Comparison of ENCODE assay signal across 9 cellular contexts in genomic region chrX:28586891-28587635, GRCh38. TPM values are rescaled to one million over a fixed set of nuclear protein-coding genes. Genes with fewer than 3 reads are reported as not detected.
A peak's percentile ranks its signal among the peaks of the same experiment; 100 is the strongest.
DNase-seq lines count a peak whose midpoint lies in the region; ATAC-seq and TF ChIP-seq lines count a peak whose summit lies in the region.
"Had no signal": no experiment of that assay in that cellular context is flagged by ENCODE, and none has a peak within 500 bp of the region (broad histone marks: within the 10 kb centered on the region; RNA-seq: fewer than 3 reads in every experiment).

Gene IL1RAPL1 (plus strand): TSS chrX:28587446.

- ATAC-seq in left lobe of liver: peak; percentile 96
- ATAC-seq in upper lobe of left lung (ENCODE audit: low FRiP score in 2 of 2): peak in 1 of 2 donors; percentile 53

- WGBS in upper lobe of left lung, 2 donors: 2 to 30% methylated on average over 11 to 17 of the region's 17 CpGs

- no peak within 1 kb of the TSS for H3K27ac ChIP-seq in upper lobe of left lung

- H3K4me1 Mint-ChIP-seq in activated T-cell treated with anti-CD3 and anti-CD28 coated beads, Interleukin-2, amount 50 U/mL, for 24 hours (ENCODE audit: low read depth): no peaks in the 10 kb centered on the region

- H3K27ac Mint-ChIP-seq in activated T-cell treated with anti-CD3 and anti-CD28 coated beads, Interleukin-2, amount 50 U/mL, for 24 hours: no peak within 1 kb of the TSS

- H3K27me3 ChIP-seq in upper lobe of left lung: peaks cover 0 to 4% (median 0%) of the 10 kb centered on the region in 4 donors

- no peaks in the 10 kb centered on the region for H3K9me3 Mint-ChIP-seq in activated T-cell treated with anti-CD3 and anti-CD28 coated beads, Interleukin-2, amount 50 U/mL, for 24 hours

- H3K36me3 Mint-ChIP-seq in activated T-cell treated with anti-CD3 and anti-CD28 coated beads, Interleukin-2, amount 50 U/mL, for 24 hours (ENCODE audit: low read depth): no peaks in the 10 kb centered on the region

- no peaks in the 10 kb centered on the region for H3K9me3 ChIP-seq in upper lobe of left lung

- peak within 1 kb of the TSS in 3 of 4 donors; percentile 4 to 29 (median 23) for H3K4me3 ChIP-seq in upper lobe of left lung

- H3K36me3 ChIP-seq in upper lobe of left lung: no peaks in the 10 kb centered on the region

- H3K27me3 Mint-ChIP-seq in activated T-cell treated with anti-CD3 and anti-CD28 coated beads, Interleukin-2, amount 50 U/mL, for 24 hours: peaks cover 13% of the 10 kb centered on the region

- no peak for TF ChIP-seq POLR2A in upper lobe of left lung (IDR thresholded peaks at IDR 0.05)

- no peak within 1 kb of the TSS for H3K4me3 Mint-ChIP-seq in activated T-cell treated with anti-CD3 and anti-CD28 coated beads, Interleukin-2, amount 50 U/mL, for 24 hours

- no peak for TF ChIP-seq CTCF in upper lobe of left lung (IDR thresholded peaks at IDR 0.05)

- DNase-seq in LHCN-M2 (ENCODE audit: low read depth) (peak; percentile 15), cerebellar cortex (ENCODE audit: low spot score) (peak; percentile 82), left lobe of liver (ENCODE audit: low spot score) (no peak), upper lobe of left lung (no peak), activated gamma-delta T cell treated with Interleukin-2 at 50 U/mL for 16 hours (no peak), COLO668 (lab: John Stamatoyannopoulos, UW; ENCODE audit: unreplicated experiment) (no peak)
- no peak for DNase-seq in activated T-cell treated with anti-CD3 and anti-CD28 coated beads, Interleukin-2, amount 50 U/mL, for 24 hours
- no peak for DNase-seq in stimulated activated CD4-positive, alpha-beta T cell treated with anti-CD3 and anti-CD28 coated beads, Interleukin-4, amount 100 ng/mL, for 1 hour

- H3K4me1 ChIP-seq in upper lobe of left lung: no peaks in the 10 kb centered on the region

- no peak for TF ChIP-seq EP300 in upper lobe of left lung (IDR thresholded peaks at IDR 0.05)

RNA-seq across cellular contexts. Expression of gene IL1RAPL1, which starts in this region (rescaled TPM):
- 0.51 and 1.1 TPM in 2 replicates for total RNA-seq in LHCN-M2 (2014; rRNA removed)
- 0.07 TPM for polyA plus RNA-seq in LHCN-M2 (2012)
- total RNA-seq in left lobe of liver: not detected
- total RNA-seq in upper lobe of left lung: under 1 TPM in 3 of 6 donors, not detected in 3; 0.09 to 0.46 (median 0.33) TPM
- total RNA-seq: NCI-H460 had no signal

Comparison
In these comparisons a context has a peak if more than half of its experiments do, and no peak if none do; other contexts are left out.
1. Peak in ATAC-seq in left lobe of liver; RNA of the gene not detected or under 1 TPM.
2. DNase-seq: peak in LHCN-M2 (single experiment) and cerebellar cortex (single experiment); none in left lobe of liver (single experiment), upper lobe of left lung (0 of 2), activated gamma-delta T cell treated with Interleukin-2 at 50 U/mL for 16 hours (single experiment), activated T-cell treated with anti-CD3 and anti-CD28 coated beads, Interleukin-2, amount 50 U/mL, for 24 hours (single experiment), stimulated activated CD4-positive, alpha-beta T cell treated with anti-CD3 and anti-CD28 coated beads, Interleukin-4, amount 100 ng/mL, for 1 hour (single experiment) and COLO668 (single experiment).